ENCODE assay signal across 22 cellular contexts in genomic region chr4:112802780-112803179, GRCh38.
"Had no signal": no experiment of that assay in that cellular context is flagged by ENCODE, and none has a peak within 500 bp of the region (broad histone marks: within the 10 kb centered on the region; RNA-seq: fewer than 3 reads in every experiment).

No MANE protein-coding gene starts in this region.

- H3K4me3 ChIP-seq: heart right ventricle, hepatocyte, lower lobe of right lung, ovary, right atrium auricular region, skin epidermis, stomach, testis, thyroid gland, transverse colon, upper lobe of right lung had no signal

- ATAC-seq: lower lobe of right lung; naive thymus-derived CD8-positive, alpha-beta T cell; sciatic nerve; stimulated activated naive B cell treated with anti-CD40 and anti-IgM and Interleukin-4, amounts not matched to agents 10 μg/mL and 1 μg/mL and 100 μg/mL, for 72 hours; stimulated activated naive CD8-positive, alpha-beta T cell treated with anti-CD3 and anti-CD28 coated beads, Interleukin-15, Interleukin-2, amounts not matched to agents 100 U/mL and 50 U/mL, for 24 hours; upper lobe of right lung had no signal

- H3K27me3 ChIP-seq: heart right ventricle, hepatocyte, ovary, right atrium auricular region, stomach, testis, thyroid gland, transverse colon, upper lobe of right lung had no signal

- H3K9me3 ChIP-seq: heart right ventricle, lower lobe of right lung, ovary, right atrium auricular region, stomach, testis, thyroid gland, transverse colon, upper lobe of right lung had no signal

- H3K36me3 ChIP-seq: heart right ventricle, lower lobe of right lung, ovary, right atrium auricular region, stomach, thyroid gland, transverse colon, upper lobe of right lung had no signal

- H3K4me2 ChIP-seq: hepatocyte had no signal

- H2AFZ ChIP-seq: hepatocyte had no signal

- H3K27ac ChIP-seq: heart right ventricle, hepatocyte, lower lobe of right lung, ovary, right atrium auricular region, skin epidermis, stomach, testis, thyroid gland, transverse colon, upper lobe of right lung had no signal

- DNase-seq: heart right ventricle; islet precursor cell; lower lobe of right lung; mammary epithelial cell; mesenchymal stem cell; naive thymus-derived CD8-positive, alpha-beta T cell; ovary; stimulated activated CD4-positive, alpha-beta T cell treated with anti-CD3 and anti-CD28 coated beads, Interleukin-12 subunit alpha, Interleukin-12 subunit beta, amount 100 ng/mL, for 4 hours; stimulated activated CD4-positive, alpha-beta T cell treated with anti-CD3 and anti-CD28 coated beads, Interleukin-15, amount 100 ng/mL, for 24 hours; stimulated activated CD4-positive, alpha-beta T cell treated with anti-CD3 and anti-CD28 coated beads, Interleukin-2, amount 100 ng/mL, for 24 hours; stimulated activated CD4-positive, alpha-beta T cell treated with anti-CD3 and anti-CD28 coated beads, Interleukin-4, amount 100 ng/mL, for 1 hour; stimulated activated naive B cell treated with anti-CD40 and anti-IgM and Interleukin-4, amounts not matched to agents 10 μg/mL and 1 μg/mL and 100 μg/mL, for 72 hours; stimulated activated naive CD8-positive, alpha-beta T cell treated with anti-CD3 and anti-CD28 coated beads, Interleukin-15, Interleukin-2, amounts not matched to agents 100 U/mL and 50 U/mL, for 24 hours; stomach; testis; thyroid gland; transverse colon; upper lobe of right lung had no signal

- H3K4me1 ChIP-seq: lower lobe of right lung, right atrium auricular region, stomach, thyroid gland, transverse colon, upper lobe of right lung had no signal

- H3K79me2 ChIP-seq: hepatocyte had no signal
